Comparison of ENCODE assay signal across 1 cellular context in genomic region chr15:83547168-83547567, GRCh38.
TF ChIP-seq lines count a peak whose summit lies in the region.

No MANE protein-coding gene starts in this region.

TF ChIP-seq in GM23338, 12 proteins besides CTCF, POLR2A, EP300 and RAD21 (continued from another document):
- TF ChIP-seq ZNF462 (CRISPR knock-in tag; IDR thresholded peaks at IDR 0.05) (no peak), EZH2phosphoT487 (IDR thresholded peaks at IDR 0.05; ENCODE audit: unreplicated experiment) (no peak)
TF ChIP-seq in GM23338: peak in this region for 0.
